ENCODE assay signal across 1 cellular context in the genomic region with DNA sequence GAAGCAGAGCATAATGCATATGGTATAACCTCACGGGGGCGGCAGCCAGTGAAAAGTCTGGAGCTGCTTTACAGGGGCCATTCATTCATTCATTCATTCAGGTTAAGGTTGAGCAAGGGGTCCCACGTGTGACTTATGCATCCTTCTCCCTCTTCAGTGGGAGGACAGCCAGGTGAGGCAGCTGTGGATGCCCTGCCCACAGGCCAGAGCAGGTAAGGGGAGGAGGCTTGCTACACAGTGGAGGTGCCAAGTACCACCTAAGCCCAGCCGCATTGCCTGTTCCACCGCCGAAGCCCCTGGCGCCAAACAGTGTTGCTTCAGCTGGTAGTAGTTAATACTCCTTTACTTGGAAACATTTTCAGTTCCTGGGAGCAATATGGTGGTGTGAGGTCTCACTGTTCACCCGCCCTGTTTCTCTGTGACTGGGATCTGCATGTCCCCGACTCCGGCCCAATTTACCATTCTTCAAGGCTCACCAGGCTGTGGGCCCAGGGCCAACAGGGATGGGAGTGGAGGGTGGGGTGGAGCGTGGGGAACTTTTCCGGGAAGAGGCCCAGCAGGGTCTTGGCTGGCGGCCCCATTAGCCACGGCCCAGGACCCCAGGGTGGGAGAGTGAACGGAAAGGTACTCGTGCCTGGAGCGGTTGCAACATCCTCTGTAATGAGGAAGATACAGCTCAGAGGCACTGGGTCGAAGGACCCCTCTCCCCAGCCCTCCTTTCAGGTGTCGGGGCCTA.
TF ChIP-seq lines count a peak whose summit lies in the region.

No MANE protein-coding gene starts in this region.

TF ChIP-seq in GM23338, 12 proteins besides CTCF, POLR2A, EP300 and RAD21 (continued from another document):
- TF ChIP-seq, protein P1, sequence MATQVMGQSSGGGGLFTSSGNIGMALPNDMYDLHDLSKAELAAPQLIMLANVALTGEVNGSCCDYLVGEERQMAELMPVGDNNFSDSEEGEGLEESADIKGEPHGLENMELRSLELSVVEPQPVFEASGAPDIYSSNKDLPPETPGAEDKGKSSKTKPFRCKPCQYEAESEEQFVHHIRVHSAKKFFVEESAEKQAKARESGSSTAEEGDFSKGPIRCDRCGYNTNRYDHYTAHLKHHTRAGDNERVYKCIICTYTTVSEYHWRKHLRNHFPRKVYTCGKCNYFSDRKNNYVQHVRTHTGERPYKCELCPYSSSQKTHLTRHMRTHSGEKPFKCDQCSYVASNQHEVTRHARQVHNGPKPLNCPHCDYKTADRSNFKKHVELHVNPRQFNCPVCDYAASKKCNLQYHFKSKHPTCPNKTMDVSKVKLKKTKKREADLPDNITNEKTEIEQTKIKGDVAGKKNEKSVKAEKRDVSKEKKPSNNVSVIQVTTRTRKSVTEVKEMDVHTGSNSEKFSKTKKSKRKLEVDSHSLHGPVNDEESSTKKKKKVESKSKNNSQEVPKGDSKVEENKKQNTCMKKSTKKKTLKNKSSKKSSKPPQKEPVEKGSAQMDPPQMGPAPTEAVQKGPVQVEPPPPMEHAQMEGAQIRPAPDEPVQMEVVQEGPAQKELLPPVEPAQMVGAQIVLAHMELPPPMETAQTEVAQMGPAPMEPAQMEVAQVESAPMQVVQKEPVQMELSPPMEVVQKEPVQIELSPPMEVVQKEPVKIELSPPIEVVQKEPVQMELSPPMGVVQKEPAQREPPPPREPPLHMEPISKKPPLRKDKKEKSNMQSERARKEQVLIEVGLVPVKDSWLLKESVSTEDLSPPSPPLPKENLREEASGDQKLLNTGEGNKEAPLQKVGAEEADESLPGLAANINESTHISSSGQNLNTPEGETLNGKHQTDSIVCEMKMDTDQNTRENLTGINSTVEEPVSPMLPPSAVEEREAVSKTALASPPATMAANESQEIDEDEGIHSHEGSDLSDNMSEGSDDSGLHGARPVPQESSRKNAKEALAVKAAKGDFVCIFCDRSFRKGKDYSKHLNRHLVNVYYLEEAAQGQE (IDR thresholded peaks at IDR 0.05; ENCODE audit: unreplicated experiment) = no peak
- TF ChIP-seq NANOG (IDR thresholded peaks at IDR 0.05; ENCODE audit: borderline replicate concordance) = no peak
- TF ChIP-seq EZH2phosphoT487 (IDR thresholded peaks at IDR 0.05; ENCODE audit: unreplicated experiment) = no peak
- TF ChIP-seq JUNB (IDR thresholded peaks at IDR 0.05; ENCODE audit: unreplicated experiment) = no peak
- TF ChIP-seq ZNF331 (CRISPR knock-in tag; IDR thresholded peaks at IDR 0.05; ENCODE audit: low read depth) = no peak
- no peak for TF ChIP-seq POLR2AphosphoS5 (IDR thresholded peaks at IDR 0.05; ENCODE audit: low read depth)
- TF ChIP-seq CREB1 (CRISPR knock-in tag; IDR thresholded peaks at IDR 0.05; ENCODE audit: low read depth) = no peak
- TF ChIP-seq ZNF114 (CRISPR knock-in tag; IDR thresholded peaks at IDR 0.05) = no peak
- TF ChIP-seq, protein P2, sequence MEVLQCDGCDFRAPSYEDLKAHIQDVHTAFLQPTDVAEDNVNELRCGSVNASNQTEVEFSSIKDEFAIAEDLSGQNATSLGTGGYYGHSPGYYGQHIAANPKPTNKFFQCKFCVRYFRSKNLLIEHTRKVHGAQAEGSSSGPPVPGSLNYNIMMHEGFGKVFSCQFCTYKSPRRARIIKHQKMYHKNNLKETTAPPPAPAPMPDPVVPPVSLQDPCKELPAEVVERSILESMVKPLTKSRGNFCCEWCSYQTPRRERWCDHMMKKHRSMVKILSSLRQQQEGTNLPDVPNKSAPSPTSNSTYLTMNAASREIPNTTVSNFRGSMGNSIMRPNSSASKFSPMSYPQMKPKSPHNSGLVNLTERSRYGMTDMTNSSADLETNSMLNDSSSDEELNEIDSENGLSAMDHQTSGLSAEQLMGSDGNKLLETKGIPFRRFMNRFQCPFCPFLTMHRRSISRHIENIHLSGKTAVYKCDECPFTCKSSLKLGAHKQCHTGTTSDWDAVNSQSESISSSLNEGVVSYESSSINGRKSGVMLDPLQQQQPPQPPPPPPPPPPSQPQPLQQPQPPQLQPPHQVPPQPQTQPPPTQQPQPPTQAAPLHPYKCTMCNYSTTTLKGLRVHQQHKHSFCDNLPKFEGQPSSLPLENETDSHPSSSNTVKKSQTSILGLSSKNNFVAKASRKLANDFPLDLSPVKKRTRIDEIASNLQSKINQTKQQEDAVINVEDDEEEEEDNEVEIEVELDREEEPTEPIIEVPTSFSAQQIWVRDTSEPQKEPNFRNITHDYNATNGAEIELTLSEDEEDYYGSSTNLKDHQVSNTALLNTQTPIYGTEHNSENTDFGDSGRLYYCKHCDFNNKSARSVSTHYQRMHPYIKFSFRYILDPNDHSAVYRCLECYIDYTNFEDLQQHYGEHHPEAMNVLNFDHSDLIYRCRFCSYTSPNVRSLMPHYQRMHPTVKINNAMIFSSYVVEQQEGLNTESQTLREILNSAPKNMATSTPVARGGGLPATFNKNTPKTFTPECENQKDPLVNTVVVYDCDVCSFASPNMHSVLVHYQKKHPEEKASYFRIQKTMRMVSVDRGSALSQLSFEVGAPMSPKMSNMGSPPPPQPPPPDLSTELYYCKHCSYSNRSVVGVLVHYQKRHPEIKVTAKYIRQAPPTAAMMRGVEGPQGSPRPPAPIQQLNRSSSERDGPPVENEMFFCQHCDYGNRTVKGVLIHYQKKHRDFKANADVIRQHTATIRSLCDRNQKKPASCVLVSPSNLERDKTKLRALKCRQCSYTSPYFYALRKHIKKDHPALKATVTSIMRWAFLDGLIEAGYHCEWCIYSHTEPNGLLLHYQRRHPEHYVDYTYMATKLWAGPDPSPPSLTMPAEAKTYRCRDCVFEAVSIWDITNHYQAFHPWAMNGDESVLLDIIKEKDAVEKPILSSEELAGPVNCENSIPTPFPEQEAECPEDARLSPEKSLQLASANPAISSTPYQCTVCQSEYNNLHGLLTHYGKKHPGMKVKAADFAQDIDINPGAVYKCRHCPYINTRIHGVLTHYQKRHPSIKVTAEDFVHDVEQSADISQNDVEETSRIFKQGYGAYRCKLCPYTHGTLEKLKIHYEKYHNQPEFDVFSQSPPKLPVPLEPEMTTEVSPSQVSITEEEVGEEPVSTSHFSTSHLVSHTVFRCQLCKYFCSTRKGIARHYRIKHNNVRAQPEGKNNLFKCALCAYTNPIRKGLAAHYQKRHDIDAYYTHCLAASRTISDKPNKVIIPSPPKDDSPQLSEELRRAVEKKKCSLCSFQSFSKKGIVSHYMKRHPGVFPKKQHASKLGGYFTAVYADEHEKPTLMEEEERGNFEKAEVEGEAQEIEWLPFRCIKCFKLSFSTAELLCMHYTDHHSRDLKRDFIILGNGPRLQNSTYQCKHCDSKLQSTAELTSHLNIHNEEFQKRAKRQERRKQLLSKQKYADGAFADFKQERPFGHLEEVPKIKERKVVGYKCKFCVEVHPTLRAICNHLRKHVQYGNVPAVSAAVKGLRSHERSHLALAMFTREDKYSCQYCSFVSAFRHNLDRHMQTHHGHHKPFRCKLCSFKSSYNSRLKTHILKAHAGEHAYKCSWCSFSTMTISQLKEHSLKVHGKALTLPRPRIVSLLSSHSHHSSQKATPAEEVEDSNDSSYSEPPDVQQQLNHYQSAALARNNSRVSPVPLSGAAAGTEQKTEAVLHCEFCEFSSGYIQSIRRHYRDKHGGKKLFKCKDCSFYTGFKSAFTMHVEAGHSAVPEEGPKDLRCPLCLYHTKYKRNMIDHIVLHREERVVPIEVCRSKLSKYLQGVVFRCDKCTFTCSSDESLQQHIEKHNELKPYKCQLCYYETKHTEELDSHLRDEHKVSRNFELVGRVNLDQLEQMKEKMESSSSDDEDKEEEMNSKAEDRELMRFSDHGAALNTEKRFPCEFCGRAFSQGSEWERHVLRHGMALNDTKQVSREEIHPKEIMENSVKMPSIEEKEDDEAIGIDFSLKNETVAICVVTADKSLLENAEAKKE (CRISPR knock-in tag; IDR thresholded peaks at IDR 0.05) = no peak
- no peak for TF ChIP-seq STAT1 (IDR thresholded peaks at IDR 0.05; ENCODE audit: unreplicated experiment)
